ENCODE assay signal across 12 cellular contexts in the genomic region with DNA sequence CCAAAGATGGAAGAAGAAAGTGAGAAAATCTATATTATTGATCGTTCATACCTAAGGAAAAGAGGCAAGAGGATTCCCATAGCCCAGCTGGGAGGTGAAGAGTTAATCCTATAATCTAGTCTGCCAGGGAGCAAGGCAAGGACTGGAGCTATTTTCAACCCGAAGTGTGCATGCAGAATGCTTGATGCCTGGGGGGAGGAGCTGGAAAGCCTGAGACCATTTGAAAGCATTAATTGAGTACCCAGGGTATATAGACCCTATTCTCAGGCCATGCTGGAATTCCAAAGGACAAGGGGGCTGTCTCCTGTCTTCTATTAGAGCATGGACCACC.
DNase-seq lines count a peak whose midpoint lies in the region; ATAC-seq and TF ChIP-seq lines count a peak whose summit lies in the region.
"Had no signal": no experiment of that assay in that cellular context is flagged by ENCODE, and none has a peak within 500 bp of the region (broad histone marks: within the 10 kb centered on the region; RNA-seq: fewer than 3 reads in every experiment).

No MANE protein-coding gene starts in this region.

- DNase-seq in GM23338 (ENCODE audit: low spot score) (no peak), NT2/D1 (ENCODE audit: low read depth, low spot score) (no peak), upper lobe of left lung (no peak)
- DNase-seq in activated naive CD4-positive, alpha-beta T cell treated with anti-CD3 and anti-CD28 coated beads, Interleukin-2, amount 50 U/mL, for 16 hours, result no peak
- DNase-seq: NCI-H2081 treated with DMSO at 0.1 percent for 48 hours; NCI-H510A; NK-92 treated with Interleukin-12 subunit alpha and Interleukin-12 subunit beta, amount 100 ng/mL, for 24 hours had no signal

- no peak overlapping the region for H3K4me3 Mint-ChIP-seq in GM23338
- H3K4me3 Mint-ChIP-seq: IgD-negative memory B cell had no signal

- H3K4me2 ChIP-seq in BLaER1 treated with 17β-estradiol and CSF1 and Interleukin-3, amounts not matched to agents 10 nM and 100 nM, result peak overlapping the region in 9 of 11 experiments; percentile 12 to 79 (median 60); a peak in 17 of 22 replicates
- H3K4me2 ChIP-seq in GM23338 (peak overlapping the region; percentile 38; the same call in 1 of the 2 replicates), neural cell (ENCODE audit: low read length) (no peak overlapping the region)

- H3K9me2 ChIP-seq in GM23338 (ENCODE audit: insufficient read depth) (no peaks in the 10 kb centered on the region), neural cell (ENCODE audit: insufficient read depth, low read length) (no peaks in the 10 kb centered on the region)

- ATAC-seq in GM23338 (no peak), GM19035 (IDR thresholded peaks at IDR 0.05; ENCODE audit: unreplicated experiment) (no peak), upper lobe of left lung (ENCODE audit: low FRiP score in 2 of 2) (no peak)

- H3K79me2 ChIP-seq in GM23338 (replicated peaks; ENCODE audit: insufficient read depth), result no peaks in the 10 kb centered on the region
- H3K79me2 ChIP-seq in neural cell (replicated peaks; ENCODE audit: insufficient read depth, low read length), result no peaks in the 10 kb centered on the region

- H3K27me3 Mint-ChIP-seq in GM23338 (ENCODE audit: insufficient read depth, low read depth, poor library complexity), result peaks cover 7% of the 10 kb centered on the region

- H3K36me3 ChIP-seq in BLaER1 treated with 17β-estradiol and CSF1 and Interleukin-3, amounts not matched to agents 10 nM and 100 nM, result no peaks in the 10 kb centered on the region
- H3K36me3 ChIP-seq in GM23338 (ENCODE audit: insufficient read depth), result no peaks in the 10 kb centered on the region
- no peaks in the 10 kb centered on the region for H3K36me3 ChIP-seq in NT2/D1 (ENCODE audit: insufficient read depth, insufficient read length, low read length)
- no peaks in the 10 kb centered on the region for H3K36me3 ChIP-seq in neural cell (ENCODE audit: insufficient read depth, low read length)
- no peaks in the 10 kb centered on the region for H3K36me3 ChIP-seq in upper lobe of left lung
- H3K36me3 ChIP-seq: HAP-1 had no signal

- no peak overlapping the region for H3K27ac Mint-ChIP-seq in GM23338
- H3K27ac Mint-ChIP-seq: IgD-negative memory B cell had no signal

- 48 to 53% methylated on average over 2 of the region's 2 CpGs for WGBS in upper lobe of left lung, 2 donors

- no peak overlapping the region for H3K27ac ChIP-seq in BLaER1 treated with 17β-estradiol and CSF1 and Interleukin-3, amounts not matched to agents 10 nM and 100 nM
- H3K27ac ChIP-seq in GM23338 (ENCODE audit: low read depth) (no peak overlapping the region), neural cell (ENCODE audit: low read length) (no peak overlapping the region), upper lobe of left lung (no peak overlapping the region)

- no peaks in the 10 kb centered on the region for H3K27me3 ChIP-seq in BLaER1 treated with 17β-estradiol and CSF1 and Interleukin-3, amounts not matched to agents 10 nM and 100 nM
- H3K27me3 ChIP-seq in GM23338 (ENCODE audit: insufficient read depth) (no peaks in the 10 kb centered on the region), NT2/D1 (ENCODE audit: insufficient read depth, insufficient read length) (peaks cover 6% of the 10 kb centered on the region), neural cell (ENCODE audit: insufficient read depth, low read depth, low read length) (no peaks in the 10 kb centered on the region), upper lobe of left lung (no peaks in the 10 kb centered on the region)

- H3K9me3 ChIP-seq in BLaER1 treated with 17β-estradiol and CSF1 and Interleukin-3, amounts not matched to agents 10 nM and 100 nM (replicated peaks in 1 of 11), result no peaks in the 10 kb centered on the region
- H3K9me3 ChIP-seq in NT2/D1 (ENCODE audit: insufficient read depth, low read length) (no peaks in the 10 kb centered on the region), neural cell (ENCODE audit: low read length) (no peaks in the 10 kb centered on the region), upper lobe of left lung (no peaks in the 10 kb centered on the region)
- H3K9me3 ChIP-seq: HAP-1 had no signal

- no peaks in the 10 kb centered on the region for H4K20me1 ChIP-seq in BLaER1 treated with 17β-estradiol and CSF1 and Interleukin-3, amounts not matched to agents 10 nM and 100 nM
- H4K20me1 ChIP-seq in GM23338 (replicated peaks; ENCODE audit: insufficient read depth) (no peaks in the 10 kb centered on the region), neural cell (ENCODE audit: insufficient read depth) (no peaks in the 10 kb centered on the region)

- H2AFZ ChIP-seq in GM23338, result peak overlapping the region; percentile 91
- H2AFZ ChIP-seq in neural cell (ENCODE audit: low read depth, low read length), result no peak overlapping the region

- H3K4me1 Mint-ChIP-seq in GM23338, result peaks cover 43% of the 10 kb centered on the region
- H3K4me1 Mint-ChIP-seq: IgD-negative memory B cell had no signal

- H3K36me3 Mint-ChIP-seq in GM23338 (ENCODE audit: low read depth), result no peaks in the 10 kb centered on the region

- TF ChIP-seq RAD21 in neural cell (conservative IDR thresholded peaks at IDR 0.05), result peak; percentile 31

- H3K4me3 ChIP-seq in BLaER1 treated with 17β-estradiol and CSF1 and Interleukin-3, amounts not matched to agents 10 nM and 100 nM, result no peak overlapping the region
- H3K4me3 ChIP-seq in GM23338 (no peak overlapping the region), NT2/D1 (ENCODE audit: insufficient read length, low read depth) (no peak overlapping the region), neural cell (ENCODE audit: low read length) (peak overlapping the region; percentile 15), upper lobe of left lung (no peak overlapping the region)
- H3K4me3 ChIP-seq: HAP-1 had no signal

- TF ChIP-seq POLR2A in upper lobe of left lung (IDR thresholded peaks at IDR 0.05), result no peak

- H3K4me1 ChIP-seq in BLaER1 treated with 17β-estradiol and CSF1 and Interleukin-3, amounts not matched to agents 10 nM and 100 nM, result peaks cover 11 to 43% (median 27%) of the 10 kb centered on the region in 10 experiments
- H3K4me1 ChIP-seq in GM23338 (ENCODE audit: insufficient read depth), result peaks cover 19% of the 10 kb centered on the region
- H3K4me1 ChIP-seq in NT2/D1 (ENCODE audit: insufficient read depth, insufficient read length), result peaks cover 12% of the 10 kb centered on the region
- H3K4me1 ChIP-seq in upper lobe of left lung, result no peaks in the 10 kb centered on the region
- H3K4me1 ChIP-seq: HAP-1 had no signal

- no peaks in the 10 kb centered on the region for H3F3A ChIP-seq in GM23338 (replicated peaks; ENCODE audit: low read depth)
- H3F3A ChIP-seq in neural cell (ENCODE audit: insufficient read depth, low read length, poor library complexity, severe bottlenecking), result peaks cover 3% of the 10 kb centered on the region

- TF ChIP-seq EP300 in neural cell (conservative IDR thresholded peaks at IDR 0.05; ENCODE audit: poor library complexity, severe bottlenecking), result no peak
- TF ChIP-seq EP300 in upper lobe of left lung (IDR thresholded peaks at IDR 0.05), result no peak

- no peak for TF ChIP-seq CTCF in GM23338 (conservative IDR thresholded peaks at IDR 0.05; ENCODE audit: low read depth in 2 of 2)
- no peak for TF ChIP-seq CTCF in neural cell (IDR thresholded peaks at IDR 0.05; ENCODE audit: poor library complexity, severe bottlenecking)
- no peak for TF ChIP-seq CTCF in upper lobe of left lung (IDR thresholded peaks at IDR 0.05)

- peaks cover 2% of the 10 kb centered on the region; the same call in 1 of the 3 replicates for H3K9me3 Mint-ChIP-seq in GM23338
- H3K9me3 Mint-ChIP-seq: IgD-negative memory B cell had no signal

- H3K9ac ChIP-seq in BLaER1 treated with 17β-estradiol and CSF1 and Interleukin-3, amounts not matched to agents 10 nM and 100 nM, result no peak overlapping the region
- H3K9ac ChIP-seq in NT2/D1 (ENCODE audit: insufficient read length, low read depth), result peak overlapping the region; percentile 53
- peak overlapping the region; percentile 27 for H3K9ac ChIP-seq in neural cell (ENCODE audit: low read length)

TF ChIP-seq in GM23338, 12 proteins besides CTCF, POLR2A, EP300 and RAD21 (continues in another document):
- TF ChIP-seq EZH2 (IDR thresholded peaks at IDR 0.05; ENCODE audit: low read depth, unreplicated experiment) (no peak), POLR2AphosphoS5 (IDR thresholded peaks at IDR 0.05; ENCODE audit: low read depth) (no peak), ZNF331 (CRISPR knock-in tag; IDR thresholded peaks at IDR 0.05; ENCODE audit: low read depth) (no peak), JUNB (IDR thresholded peaks at IDR 0.05; ENCODE audit: unreplicated experiment) (no peak)
- TF ChIP-seq, protein P1, sequence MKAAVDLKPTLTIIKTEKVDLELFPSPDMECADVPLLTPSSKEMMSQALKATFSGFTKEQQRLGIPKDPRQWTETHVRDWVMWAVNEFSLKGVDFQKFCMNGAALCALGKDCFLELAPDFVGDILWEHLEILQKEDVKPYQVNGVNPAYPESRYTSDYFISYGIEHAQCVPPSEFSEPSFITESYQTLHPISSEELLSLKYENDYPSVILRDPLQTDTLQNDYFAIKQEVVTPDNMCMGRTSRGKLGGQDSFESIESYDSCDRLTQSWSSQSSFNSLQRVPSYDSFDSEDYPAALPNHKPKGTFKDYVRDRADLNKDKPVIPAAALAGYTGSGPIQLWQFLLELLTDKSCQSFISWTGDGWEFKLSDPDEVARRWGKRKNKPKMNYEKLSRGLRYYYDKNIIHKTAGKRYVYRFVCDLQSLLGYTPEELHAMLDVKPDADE (IDR thresholded peaks at IDR 0.05), result no peak

TF ChIP-seq in neural cell, 6 proteins besides CTCF, POLR2A, EP300 and RAD21 (continues in another document):
- TF ChIP-seq POLR2AphosphoS5 (IDR thresholded peaks at IDR 0.05) (no peak), MXI1 (conservative IDR thresholded peaks at IDR 0.05; ENCODE audit: poor library complexity, severe bottlenecking) (no peak)

Comparison
In these comparisons a context has a peak if more than half of its experiments do, and no peak if none do; other contexts are left out.
1. H3K9ac ChIP-seq: peak in NT2/D1 (single experiment) and neural cell (single experiment); none in BLaER1 treated with 17β-estradiol and CSF1 and Interleukin-3, amounts not matched to agents 10 nM and 100 nM (0 of 11).